Comparison of ENCODE assay signal across 1 cellular context in genomic region chr18:267688-268552, GRCh38.
TF ChIP-seq lines count a peak whose summit lies in the region.

A gene with protein sequence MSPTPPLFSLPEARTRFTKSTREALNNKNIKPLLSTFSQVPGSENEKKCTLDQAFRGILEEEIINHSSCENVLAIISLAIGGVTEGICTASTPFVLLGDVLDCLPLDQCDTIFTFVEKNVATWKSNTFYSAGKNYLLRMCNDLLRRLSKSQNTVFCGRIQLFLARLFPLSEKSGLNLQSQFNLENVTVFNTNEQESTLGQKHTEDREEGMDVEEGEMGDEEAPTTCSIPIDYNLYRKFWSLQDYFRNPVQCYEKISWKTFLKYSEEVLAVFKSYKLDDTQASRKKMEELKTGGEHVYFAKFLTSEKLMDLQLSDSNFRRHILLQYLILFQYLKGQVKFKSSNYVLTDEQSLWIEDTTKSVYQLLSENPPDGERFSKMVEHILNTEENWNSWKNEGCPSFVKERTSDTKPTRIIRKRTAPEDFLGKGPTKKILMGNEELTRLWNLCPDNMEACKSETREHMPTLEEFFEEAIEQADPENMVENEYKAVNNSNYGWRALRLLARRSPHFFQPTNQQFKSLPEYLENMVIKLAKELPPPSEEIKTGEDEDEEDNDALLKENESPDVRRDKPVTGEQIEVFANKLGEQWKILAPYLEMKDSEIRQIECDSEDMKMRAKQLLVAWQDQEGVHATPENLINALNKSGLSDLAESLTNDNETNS (minus strand): TSS chr18:268047. CDS start chr18:268019, 28 bp downstream.

TF ChIP-seq in HepG2, 621 proteins besides CTCF, POLR2A, EP300 and RAD21 (continued from another document and continues in another):
- TF ChIP-seq, protein P1, sequence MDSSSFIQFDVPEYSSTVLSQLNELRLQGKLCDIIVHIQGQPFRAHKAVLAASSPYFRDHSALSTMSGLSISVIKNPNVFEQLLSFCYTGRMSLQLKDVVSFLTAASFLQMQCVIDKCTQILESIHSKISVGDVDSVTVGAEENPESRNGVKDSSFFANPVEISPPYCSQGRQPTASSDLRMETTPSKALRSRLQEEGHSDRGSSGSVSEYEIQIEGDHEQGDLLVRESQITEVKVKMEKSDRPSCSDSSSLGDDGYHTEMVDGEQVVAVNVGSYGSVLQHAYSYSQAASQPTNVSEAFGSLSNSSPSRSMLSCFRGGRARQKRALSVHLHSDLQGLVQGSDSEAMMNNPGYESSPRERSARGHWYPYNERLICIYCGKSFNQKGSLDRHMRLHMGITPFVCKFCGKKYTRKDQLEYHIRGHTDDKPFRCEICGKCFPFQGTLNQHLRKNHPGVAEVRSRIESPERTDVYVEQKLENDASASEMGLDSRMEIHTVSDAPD (CRISPR knock-in tag; IDR thresholded peaks at IDR 0.05), result 0 out of 2 replicates have a peak, but pooled peaks have one; percentile 20
- peak; percentile 68 for TF ChIP-seq ZNF446 (CRISPR knock-in tag; IDR thresholded peaks at IDR 0.05)
- TF ChIP-seq CBFB (CRISPR knock-in tag; IDR thresholded peaks at IDR 0.05), result peak; percentile 92
- TF ChIP-seq RFX3 (CRISPR knock-in tag; IDR thresholded peaks at IDR 0.05), result no peak
- 0 out of 2 replicates have a peak, but pooled peaks have one; percentile 41 for TF ChIP-seq ZSCAN12 (CRISPR knock-in tag; IDR thresholded peaks at IDR 0.05)
- TF ChIP-seq GPN1 (CRISPR knock-in tag; IDR thresholded peaks at IDR 0.05; ENCODE audit: borderline replicate concordance), result no peak
- TF ChIP-seq MBNL3 (CRISPR knock-in tag; conservative IDR thresholded peaks at IDR 0.05), result no peak
- no peak for TF ChIP-seq ZC3H4 (CRISPR knock-in tag; IDR thresholded peaks at IDR 0.05; ENCODE audit: borderline replicate concordance)
- TF ChIP-seq ZNF543 (CRISPR knock-in tag; IDR thresholded peaks at IDR 0.05), result peak; percentile 78; the same call in 1 of the 2 replicates
- peak; percentile 74 for TF ChIP-seq ZNF12 (CRISPR knock-in tag; IDR thresholded peaks at IDR 0.05)
- TF ChIP-seq ZNF768 (CRISPR knock-in tag; IDR thresholded peaks at IDR 0.05), result peak; percentile 70
- peak; percentile 61 for TF ChIP-seq BORCS8-MEF2B (CRISPR knock-in tag; IDR thresholded peaks at IDR 0.05)
- TF ChIP-seq SALL1 (CRISPR knock-in tag; IDR thresholded peaks at IDR 0.05), result peak; percentile 92
- TF ChIP-seq ZNF33B (CRISPR knock-in tag; IDR thresholded peaks at IDR 0.05), result peak; percentile 86; the same call in 1 of the 2 replicates
- TF ChIP-seq, protein P2, sequence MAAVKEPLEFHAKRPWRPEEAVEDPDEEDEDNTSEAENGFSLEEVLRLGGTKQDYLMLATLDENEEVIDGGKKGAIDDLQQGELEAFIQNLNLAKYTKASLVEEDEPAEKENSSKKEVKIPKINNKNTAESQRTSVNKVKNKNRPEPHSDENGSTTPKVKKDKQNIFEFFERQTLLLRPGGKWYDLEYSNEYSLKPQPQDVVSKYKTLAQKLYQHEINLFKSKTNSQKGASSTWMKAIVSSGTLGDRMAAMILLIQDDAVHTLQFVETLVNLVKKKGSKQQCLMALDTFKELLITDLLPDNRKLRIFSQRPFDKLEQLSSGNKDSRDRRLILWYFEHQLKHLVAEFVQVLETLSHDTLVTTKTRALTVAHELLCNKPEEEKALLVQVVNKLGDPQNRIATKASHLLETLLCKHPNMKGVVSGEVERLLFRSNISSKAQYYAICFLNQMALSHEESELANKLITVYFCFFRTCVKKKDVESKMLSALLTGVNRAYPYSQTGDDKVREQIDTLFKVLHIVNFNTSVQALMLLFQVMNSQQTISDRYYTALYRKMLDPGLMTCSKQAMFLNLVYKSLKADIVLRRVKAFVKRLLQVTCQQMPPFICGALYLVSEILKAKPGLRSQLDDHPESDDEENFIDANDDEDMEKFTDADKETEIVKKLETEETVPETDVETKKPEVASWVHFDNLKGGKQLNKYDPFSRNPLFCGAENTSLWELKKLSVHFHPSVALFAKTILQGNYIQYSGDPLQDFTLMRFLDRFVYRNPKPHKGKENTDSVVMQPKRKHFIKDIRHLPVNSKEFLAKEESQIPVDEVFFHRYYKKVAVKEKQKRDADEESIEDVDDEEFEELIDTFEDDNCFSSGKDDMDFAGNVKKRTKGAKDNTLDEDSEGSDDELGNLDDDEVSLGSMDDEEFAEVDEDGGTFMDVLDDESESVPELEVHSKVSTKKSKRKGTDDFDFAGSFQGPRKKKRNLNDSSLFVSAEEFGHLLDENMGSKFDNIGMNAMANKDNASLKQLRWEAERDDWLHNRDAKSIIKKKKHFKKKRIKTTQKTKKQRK (IDR thresholded peaks at IDR 0.05; ENCODE audit: low read length), result no peak
- TF ChIP-seq ADNP (CRISPR knock-in tag; IDR thresholded peaks at IDR 0.05), result no peak
- TF ChIP-seq ZNF776 (CRISPR knock-in tag; IDR thresholded peaks at IDR 0.05), result 0 out of 2 replicates have a peak, but pooled peaks have one; percentile 78
- TF ChIP-seq CREM (IDR thresholded peaks at IDR 0.05), result peak; percentile 100
- peak; percentile 95 for TF ChIP-seq CREM (CRISPR knock-in tag; IDR thresholded peaks at IDR 0.05)
- TF ChIP-seq ZFP36L1 (CRISPR knock-in tag; IDR thresholded peaks at IDR 0.05), result peak; percentile 83
- 0 out of 2 replicates have a peak, but pooled peaks have one; percentile 75 for TF ChIP-seq ZNF598 (CRISPR knock-in tag; IDR thresholded peaks at IDR 0.05; ENCODE audit: borderline replicate concordance)
- TF ChIP-seq ZFP62 (CRISPR knock-in tag; IDR thresholded peaks at IDR 0.05), result no peak
- peak; percentile 61 for TF ChIP-seq NCOA2 (CRISPR knock-in tag; IDR thresholded peaks at IDR 0.05)
- TF ChIP-seq ZNF10 (CRISPR knock-in tag; IDR thresholded peaks at IDR 0.05; ENCODE audit: borderline replicate concordance, low read depth), result no peak
- TF ChIP-seq TGIF2 (CRISPR knock-in tag; IDR thresholded peaks at IDR 0.05), result peak; percentile 82
- TF ChIP-seq HMGA1 (CRISPR knock-in tag; conservative IDR thresholded peaks at IDR 0.05), result no peak
- no peak; the same call in 1 of the 2 replicates for TF ChIP-seq NFYC (CRISPR knock-in tag; IDR thresholded peaks at IDR 0.05)
- no peak for TF ChIP-seq ATRX (CRISPR knock-in tag; IDR thresholded peaks at IDR 0.05; ENCODE audit: borderline replicate concordance)
- peak; percentile 93; the same call in 1 of the 2 replicates for TF ChIP-seq ZNF556 (CRISPR knock-in tag; IDR thresholded peaks at IDR 0.05; ENCODE audit: borderline replicate concordance)
- peak; percentile 90 for TF ChIP-seq ERF (CRISPR knock-in tag; IDR thresholded peaks at IDR 0.05)
- peak; percentile 88; the same call in 1 of the 2 replicates for TF ChIP-seq ZMYM2 (CRISPR knock-in tag; IDR thresholded peaks at IDR 0.05)
- no peak for TF ChIP-seq ZNF318 (CRISPR knock-in tag; IDR thresholded peaks at IDR 0.05)
- TF ChIP-seq WIZ (CRISPR knock-in tag; IDR thresholded peaks at IDR 0.05), result no peak
- 0 out of 2 replicates have a peak, but pooled peaks have one; percentile 45 for TF ChIP-seq ZNF567 (CRISPR knock-in tag; IDR thresholded peaks at IDR 0.05; ENCODE audit: borderline replicate concordance)
- TF ChIP-seq NPAS2 (CRISPR knock-in tag; IDR thresholded peaks at IDR 0.05; ENCODE audit: borderline replicate concordance), result no peak
- peak; percentile 93 for TF ChIP-seq ZFY (CRISPR knock-in tag; IDR thresholded peaks at IDR 0.05)
- peak in 1 of 2 experiments; percentile 91; a peak in 2 of 4 replicates for TF ChIP-seq KLF16 (CRISPR knock-in tag; IDR thresholded peaks at IDR 0.05)
- TF ChIP-seq, protein P3, sequence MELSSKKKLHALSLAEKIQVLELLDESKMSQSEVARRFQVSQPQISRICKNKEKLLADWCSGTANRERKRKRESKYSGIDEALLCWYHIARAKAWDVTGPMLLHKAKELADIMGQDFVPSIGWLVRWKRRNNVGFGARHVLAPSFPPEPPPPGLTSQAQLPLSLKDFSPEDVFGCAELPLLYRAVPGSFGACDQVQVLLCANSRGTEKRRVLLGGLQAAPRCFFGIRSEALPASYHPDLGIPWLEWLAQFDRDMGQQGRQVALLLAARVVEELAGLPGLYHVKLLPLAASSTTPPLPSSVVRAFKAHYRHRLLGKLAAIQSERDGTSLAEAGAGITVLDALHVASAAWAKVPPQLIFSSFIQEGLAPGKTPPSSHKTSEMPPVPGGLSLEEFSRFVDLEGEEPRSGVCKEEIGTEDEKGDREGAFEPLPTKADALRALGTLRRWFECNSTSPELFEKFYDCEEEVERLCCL (CRISPR knock-in tag; IDR thresholded peaks at IDR 0.05; ENCODE audit: borderline replicate concordance), result 0 out of 2 replicates have a peak, but pooled peaks have one; percentile 54
